25 cellular contexts compared by ENCODE assay signal in genomic region chr10:115335366-115335765, GRCh38.
"Had no signal": no experiment of that assay in that cellular context is flagged by ENCODE, and none has a peak within 500 bp of the region (broad histone marks: within the 10 kb centered on the region; RNA-seq: fewer than 3 reads in every experiment).

No MANE protein-coding gene starts in this region.

- H3K36me3 Mint-ChIP-seq: neural progenitor cell had no signal

- H3K4me3 Mint-ChIP-seq: dendritic cell treated with granulocyte-macrophage colony-stimulating factor and Interleukin-4, amounts not matched to agents 40 ng/mL and 50 ng/mL, for 4 days; naive thymus-derived CD4-positive, alpha-beta T cell; neural progenitor cell; stimulated activated naive CD8-positive, alpha-beta T cell treated with anti-CD3 and anti-CD28 coated beads, Interleukin-15, Interleukin-2, amounts not matched to agents 100 ng/mL and 50 ng/mL, for 24 hours had no signal

- H3K4me1 ChIP-seq: ascending aorta, esophagus squamous epithelium, gastroesophageal sphincter, heart left ventricle, neural progenitor cell, right atrium auricular region, tibial nerve had no signal

- H3K9me3 ChIP-seq: ascending aorta, esophagus squamous epithelium, mucosa of descending colon, tibial nerve had no signal

- H3K4me2 ChIP-seq: neural progenitor cell had no signal

- H3K27me3 ChIP-seq: ascending aorta, cardiac muscle cell, esophagus squamous epithelium, gastroesophageal sphincter, heart left ventricle, neural progenitor cell, right atrium auricular region, tibial nerve had no signal

- H3K27ac ChIP-seq: ascending aorta, cardiac muscle cell, esophagus squamous epithelium, gastroesophageal sphincter, heart left ventricle, neural progenitor cell, right atrium auricular region, tibial nerve had no signal

- H3K4me3 ChIP-seq: ascending aorta, cardiac muscle cell, esophagus squamous epithelium, gastroesophageal sphincter, heart left ventricle, mucosa of descending colon, neural progenitor cell, right atrium auricular region, tibial nerve had no signal

- H3K4me1 Mint-ChIP-seq: naive thymus-derived CD4-positive, alpha-beta T cell; neural progenitor cell had no signal

- H3K36me3 ChIP-seq: ascending aorta, cardiac muscle cell, esophagus squamous epithelium, gastroesophageal sphincter, heart left ventricle, neural progenitor cell, right atrium auricular region, tibial nerve had no signal

- H3K9me3 Mint-ChIP-seq: dendritic cell treated with granulocyte-macrophage colony-stimulating factor and Interleukin-4, amounts not matched to agents 40 ng/mL and 50 ng/mL, for 4 days had no signal

- H3K9ac ChIP-seq: neural progenitor cell had no signal

- H3K27ac Mint-ChIP-seq: dendritic cell treated with granulocyte-macrophage colony-stimulating factor and Interleukin-4, amounts not matched to agents 40 ng/mL and 50 ng/mL, for 4 days; naive thymus-derived CD4-positive, alpha-beta T cell; neural progenitor cell; progenitor cell of endocrine pancreas; stimulated activated naive CD8-positive, alpha-beta T cell treated with anti-CD3 and anti-CD28 coated beads, Interleukin-15, Interleukin-2, amounts not matched to agents 100 ng/mL and 50 ng/mL, for 24 hours had no signal

- DNase-seq: activated CD4-positive, alpha-beta T cell treated with anti-CD3 and anti-CD28 coated beads, Interleukin-2, amount 50 U/mL, for 1 hour; activated CD4-positive, CD25-positive, alpha-beta regulatory T cell treated with anti-CD3 and anti-CD28 coated beads, Interleukin-2, amount 50 U/mL, for 72 hours; activated CD8-positive, alpha-beta memory T cell treated with anti-CD3 and anti-CD28 coated beads for 24 hours; activated CD8-positive, alpha-beta memory T cell treated with anti-CD3 and anti-CD28 coated beads, Interleukin-2, amount 50 U/mL, for 48 hours; activated effector memory CD4-positive, alpha-beta T cell treated with anti-CD3 and anti-CD28 coated beads, Interleukin-2, amount 50 U/mL, for 16 hours; activated naive CD4-positive, alpha-beta T cell treated with anti-CD3 and anti-CD28 coated beads, Interleukin-2, amount 50 U/mL, for 16 hours; activated T-cell treated with anti-CD3 and anti-CD28 coated beads, Interleukin-2, amount 50 U/mL, for 48 hours; effector CD8-positive, alpha-beta T cell; esophagus squamous epithelium; heart left ventricle; kidney; left ventricle myocardium superior; mesenchymal stem cell; mucosa of descending colon; naive thymus-derived CD4-positive, alpha-beta T cell; T-helper 1 cell had no signal

- H2AFZ ChIP-seq: neural progenitor cell had no signal

- H3K27me3 Mint-ChIP-seq: dendritic cell treated with granulocyte-macrophage colony-stimulating factor and Interleukin-4, amounts not matched to agents 40 ng/mL and 50 ng/mL, for 4 days; naive thymus-derived CD4-positive, alpha-beta T cell; progenitor cell of endocrine pancreas; stimulated activated naive CD8-positive, alpha-beta T cell treated with anti-CD3 and anti-CD28 coated beads, Interleukin-15, Interleukin-2, amounts not matched to agents 100 ng/mL and 50 ng/mL, for 24 hours had no signal
